Comparison of ENCODE assay signal across 8 cellular contexts in the genomic region with DNA sequence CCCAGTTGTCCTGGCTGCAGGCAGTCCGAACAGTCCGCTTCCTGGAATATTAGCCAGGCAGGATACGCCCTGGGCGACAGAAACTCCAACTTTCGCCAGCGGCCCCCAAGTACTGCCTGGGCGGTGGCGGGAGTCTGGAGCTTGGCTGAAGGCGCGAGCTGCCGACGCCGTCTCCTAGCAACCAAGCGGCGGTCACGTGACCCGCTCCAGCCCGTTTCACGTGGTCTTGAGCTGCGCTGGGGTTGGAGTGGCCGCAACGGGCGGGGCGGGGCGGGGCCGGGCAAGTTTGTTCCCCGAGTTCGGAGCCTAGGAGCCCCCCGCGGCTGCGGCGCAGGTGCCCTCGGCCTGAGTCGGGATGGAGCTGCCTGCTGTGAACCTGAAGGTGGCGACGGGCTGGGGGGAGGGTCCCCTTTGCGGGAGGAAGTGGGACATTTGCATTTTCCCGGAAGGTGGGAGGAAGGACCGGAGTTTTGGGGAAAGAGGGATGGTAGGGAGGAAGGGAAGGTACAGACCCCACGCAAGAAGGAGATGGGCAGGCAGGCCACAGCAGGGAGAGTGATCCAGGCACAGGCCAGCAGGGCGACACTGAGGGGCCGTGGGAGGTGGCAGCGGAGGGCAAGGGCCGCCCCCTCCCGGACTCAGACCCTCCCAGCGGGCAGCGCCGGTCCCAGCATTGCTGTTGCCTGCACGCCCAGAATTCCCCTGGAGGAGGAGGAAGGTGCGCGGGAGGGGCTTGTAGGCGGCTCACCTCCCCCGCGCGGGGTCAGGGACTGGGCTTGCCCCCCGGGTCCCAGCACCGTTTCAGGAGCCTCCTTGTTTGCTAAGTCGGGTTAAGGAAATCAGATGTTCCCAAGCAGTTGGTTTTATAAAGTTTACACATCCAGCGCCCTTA. TPM values are rescaled to one million over a fixed set of nuclear protein-coding genes. Genes with fewer than 3 reads are reported as not detected.
A peak's percentile ranks its signal among the peaks of the same experiment; 100 is the strongest.
DNase-seq lines count a peak whose midpoint lies in the region; ATAC-seq and TF ChIP-seq lines count a peak whose summit lies in the region.

A gene with protein sequence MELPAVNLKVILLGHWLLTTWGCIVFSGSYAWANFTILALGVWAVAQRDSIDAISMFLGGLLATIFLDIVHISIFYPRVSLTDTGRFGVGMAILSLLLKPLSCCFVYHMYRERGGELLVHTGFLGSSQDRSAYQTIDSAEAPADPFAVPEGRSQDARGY (plus strand): TSS at position 283 of the 892 bp plus-strand sequence. CDS start 73 bp downstream, at position 356.

- TF ChIP-seq RAD21 in liver (IDR thresholded peaks at IDR 0.05), result no peak

- H3K36me3 ChIP-seq in liver (ENCODE audit: control insufficient read depth in 4 of 4, insufficient read depth in 3 of 4, low read depth in 1 of 4, low read length in 3 of 4), result no peaks in the 10 kb centered on the region

- no peaks in the 10 kb centered on the region for H3K9me3 ChIP-seq in liver (ENCODE audit: control insufficient read depth in 4 of 4, low read length in 3 of 4)

- under 1% methylated on average over 59 of the region's 59 CpGs for WGBS in liver

- TF ChIP-seq CTCF in 22Rv1 (IDR thresholded peaks at IDR 0.05) (peak; percentile 9; the same call in 1 of the 2 replicates), liver (IDR thresholded peaks at IDR 0.05; ENCODE audit: low read depth, low read length, missing input control) (no peak)

- peaks cover 1 to 14% (median 11%) of the 10 kb centered on the region in 4 donors for H3K4me1 ChIP-seq in liver (ENCODE audit: control insufficient read depth in 4 of 4, insufficient read depth in 4 of 4, low read length in 3 of 4)

- peak; percentile 65 for ATAC-seq in GM18861 (IDR thresholded peaks at IDR 0.05; ENCODE audit: unreplicated experiment)
- ATAC-seq in HG03432 (IDR thresholded peaks at IDR 0.05; ENCODE audit: unreplicated experiment), result peak; percentile 69

- DNase-seq in NCI-H748 (lab: John Stamatoyannopoulos, UW; ENCODE audit: unreplicated experiment) (peak; percentile 92), dermis microvascular lymphatic vessel endothelial cell (ENCODE audit: low read depth in 2 of 2) (peak; percentile 74 to 90)
- DNase-seq in activated CD4-positive, alpha-beta T cell treated with anti-CD3 and anti-CD28 coated beads, Interleukin-2, amount 50 U/mL, for 4 hours, result peak; percentile 75 to 77
- DNase-seq in stimulated activated CD4-positive, alpha-beta T cell treated with anti-CD3 and anti-CD28 coated beads, Interleukin-4, amount 100 ng/mL, for 1 hour, result peak; percentile 88

- no peaks in the 10 kb centered on the region for H3K27me3 ChIP-seq in liver (ENCODE audit: control insufficient read depth in 4 of 4, insufficient read depth in 4 of 4, low read length in 3 of 4)

- peak within 1 kb of the TSS; percentile 74 to 91 (median 89) for H3K4me3 ChIP-seq in liver (ENCODE audit: low read depth in 1 of 3, low read length in 3 of 3)

- peak within 1 kb of the TSS; percentile 94 for H3K27ac ChIP-seq in 22Rv1
- H3K27ac ChIP-seq in liver (ENCODE audit: low read depth in 1 of 2, low read length in 2 of 2), result peak within 1 kb of the TSS; percentile 85 to 89

- H3K9ac ChIP-seq in liver (ENCODE audit: low read depth in 1 of 2, low read length in 2 of 2), result peak within 1 kb of the TSS; percentile 32 to 84

TF ChIP-seq in liver, 16 proteins besides CTCF, POLR2A, EP300 and RAD21:
- TF ChIP-seq, protein P1, sequence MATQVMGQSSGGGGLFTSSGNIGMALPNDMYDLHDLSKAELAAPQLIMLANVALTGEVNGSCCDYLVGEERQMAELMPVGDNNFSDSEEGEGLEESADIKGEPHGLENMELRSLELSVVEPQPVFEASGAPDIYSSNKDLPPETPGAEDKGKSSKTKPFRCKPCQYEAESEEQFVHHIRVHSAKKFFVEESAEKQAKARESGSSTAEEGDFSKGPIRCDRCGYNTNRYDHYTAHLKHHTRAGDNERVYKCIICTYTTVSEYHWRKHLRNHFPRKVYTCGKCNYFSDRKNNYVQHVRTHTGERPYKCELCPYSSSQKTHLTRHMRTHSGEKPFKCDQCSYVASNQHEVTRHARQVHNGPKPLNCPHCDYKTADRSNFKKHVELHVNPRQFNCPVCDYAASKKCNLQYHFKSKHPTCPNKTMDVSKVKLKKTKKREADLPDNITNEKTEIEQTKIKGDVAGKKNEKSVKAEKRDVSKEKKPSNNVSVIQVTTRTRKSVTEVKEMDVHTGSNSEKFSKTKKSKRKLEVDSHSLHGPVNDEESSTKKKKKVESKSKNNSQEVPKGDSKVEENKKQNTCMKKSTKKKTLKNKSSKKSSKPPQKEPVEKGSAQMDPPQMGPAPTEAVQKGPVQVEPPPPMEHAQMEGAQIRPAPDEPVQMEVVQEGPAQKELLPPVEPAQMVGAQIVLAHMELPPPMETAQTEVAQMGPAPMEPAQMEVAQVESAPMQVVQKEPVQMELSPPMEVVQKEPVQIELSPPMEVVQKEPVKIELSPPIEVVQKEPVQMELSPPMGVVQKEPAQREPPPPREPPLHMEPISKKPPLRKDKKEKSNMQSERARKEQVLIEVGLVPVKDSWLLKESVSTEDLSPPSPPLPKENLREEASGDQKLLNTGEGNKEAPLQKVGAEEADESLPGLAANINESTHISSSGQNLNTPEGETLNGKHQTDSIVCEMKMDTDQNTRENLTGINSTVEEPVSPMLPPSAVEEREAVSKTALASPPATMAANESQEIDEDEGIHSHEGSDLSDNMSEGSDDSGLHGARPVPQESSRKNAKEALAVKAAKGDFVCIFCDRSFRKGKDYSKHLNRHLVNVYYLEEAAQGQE (IDR thresholded peaks at IDR 0.05), result peak; percentile 96
- no peak for TF ChIP-seq JUND (IDR thresholded peaks at IDR 0.05)

RNA-seq across cellular contexts. Expression of the gene that starts here (rescaled TPM):
- total RNA-seq in dermis microvascular lymphatic vessel endothelial cell (34.0 and 46.8 TPM in 2 replicates), liver (10 to 100 TPM in 1 of 2 donors, 1 to 10 TPM in 1; 8.5 to 19.3 TPM)
- 10 to 100 TPM; 16.0 to 19.0 TPM for polyA plus RNA-seq in liver

Comparison
In these comparisons a context has a peak if more than half of its experiments do, and no peak if none do; other contexts are left out.
1. Peak in every context shown above with its lines: DNase-seq, ATAC-seq, H3K4me3 ChIP-seq and H3K27ac ChIP-seq.